In the genomic region with DNA sequence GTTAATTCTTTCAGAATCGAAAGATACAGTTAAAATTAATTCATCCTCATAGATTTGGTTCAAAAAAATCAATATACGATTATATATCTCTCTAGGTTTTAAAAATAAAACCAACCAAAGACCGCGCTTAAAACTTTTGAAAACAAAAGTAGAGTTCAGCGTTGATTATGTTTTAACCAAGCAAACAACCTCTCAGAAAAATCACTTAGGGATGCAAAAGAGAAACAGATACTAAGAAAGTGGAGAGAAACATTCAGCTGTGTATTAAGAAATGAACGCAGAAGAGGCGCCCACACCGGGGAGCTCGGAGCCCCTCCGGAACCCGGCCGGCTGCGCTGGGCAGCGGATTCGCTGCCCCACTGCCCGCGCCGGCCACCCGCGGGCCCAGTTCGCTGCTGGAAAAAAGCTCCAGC, we compare ENCODE assay signal across 10 cellular contexts.
DNase-seq lines count a peak whose midpoint lies in the region; ATAC-seq and TF ChIP-seq lines count a peak whose summit lies in the region.
"Had no signal": no experiment of that assay in that cellular context is flagged by ENCODE, and none has a peak within 500 bp of the region (broad histone marks: within the 10 kb centered on the region; RNA-seq: fewer than 3 reads in every experiment).

No MANE protein-coding gene starts in this region.

- H3K36me3 Mint-ChIP-seq in nephron progenitor cell (ENCODE audit: low read depth): no peaks in the 10 kb centered on the region

- DNase-seq in astrocyte of the spinal cord (ENCODE audit: low read depth, low spot score) (peak; percentile 42), nephron progenitor cell (no peak), kidney glomerular epithelial cell (lab: John Stamatoyannopoulos, UW) (no peak), NCI-H1694 treated with DMSO at 0.1 percent for 48 hours (lab: John Stamatoyannopoulos, UW) (no peak), NCI-H2029 treated with DMSO at 0.1 percent for 48 hours (lab: John Stamatoyannopoulos, UW) (no peak)
- DNase-seq: left ventricle myocardium superior had no signal

- H3K36me3 ChIP-seq in HUES6 (ENCODE audit: control insufficient read depth, insufficient read depth, low read length): no peaks in the 10 kb centered on the region
- H3K36me3 ChIP-seq: cardiac muscle cell had no signal

- no peak overlapping the region for H3K9ac ChIP-seq in HUES6 (ENCODE audit: low read length)

- peak overlapping the region; percentile 63 for H3K4me3 ChIP-seq in HUES6 (ENCODE audit: low read depth, low read length)
- no peak overlapping the region for H3K4me3 ChIP-seq in astrocyte of the spinal cord (ENCODE audit: low read depth, low read length)

- peaks cover 41% of the 10 kb centered on the region for H3K4me1 Mint-ChIP-seq in nephron progenitor cell

- H3K4me1 ChIP-seq in HUES6 (ENCODE audit: control insufficient read depth, insufficient read depth, low read length): peaks cover 39% of the 10 kb centered on the region

- peaks cover 3% of the 10 kb centered on the region for H3K9me3 Mint-ChIP-seq in nephron progenitor cell

- in situ Hi-C loops in astrocyte of the spinal cord (cut with HindIII; ENCODE audit: low sequenced_read_pairs): no loop called here

- peak overlapping the region; percentile 73 for H3K4me3 Mint-ChIP-seq in nephron progenitor cell

- H3K9me3 ChIP-seq in HUES6 (ENCODE audit: control insufficient read depth, insufficient read depth, low read depth, low read length): no peaks in the 10 kb centered on the region

- H3K27ac ChIP-seq in C4-2B: peak overlapping the region; percentile 93
- no peak overlapping the region for H3K27ac ChIP-seq in HUES6 (ENCODE audit: low read depth, low read length)
- H3K27ac ChIP-seq: cardiac muscle cell had no signal

- no peak for TF ChIP-seq CTCF in C4-2B (conservative IDR thresholded peaks at IDR 0.05)
- TF ChIP-seq CTCF in astrocyte of the spinal cord (IDR thresholded peaks at IDR 0.05; ENCODE audit: low read depth, low read length): no peak
- no peak for TF ChIP-seq CTCF in nephron progenitor cell (IDR thresholded peaks at IDR 0.05)

- no peak for ATAC-seq in HG02884 (IDR thresholded peaks at IDR 0.05; ENCODE audit: unreplicated experiment)
- ATAC-seq: left ventricle myocardium superior had no signal

- peak overlapping the region; percentile 39 for H3K27ac Mint-ChIP-seq in nephron progenitor cell

- H3K27me3 Mint-ChIP-seq in nephron progenitor cell (ENCODE audit: low read depth, poor library complexity): peaks cover 94% of the 10 kb centered on the region

- H3K27me3 ChIP-seq in HUES6 (ENCODE audit: control insufficient read depth, insufficient read depth, low read length): peaks cover 98% of the 10 kb centered on the region
